Comparison of ENCODE assay signal across 14 cellular contexts in the genomic region with DNA sequence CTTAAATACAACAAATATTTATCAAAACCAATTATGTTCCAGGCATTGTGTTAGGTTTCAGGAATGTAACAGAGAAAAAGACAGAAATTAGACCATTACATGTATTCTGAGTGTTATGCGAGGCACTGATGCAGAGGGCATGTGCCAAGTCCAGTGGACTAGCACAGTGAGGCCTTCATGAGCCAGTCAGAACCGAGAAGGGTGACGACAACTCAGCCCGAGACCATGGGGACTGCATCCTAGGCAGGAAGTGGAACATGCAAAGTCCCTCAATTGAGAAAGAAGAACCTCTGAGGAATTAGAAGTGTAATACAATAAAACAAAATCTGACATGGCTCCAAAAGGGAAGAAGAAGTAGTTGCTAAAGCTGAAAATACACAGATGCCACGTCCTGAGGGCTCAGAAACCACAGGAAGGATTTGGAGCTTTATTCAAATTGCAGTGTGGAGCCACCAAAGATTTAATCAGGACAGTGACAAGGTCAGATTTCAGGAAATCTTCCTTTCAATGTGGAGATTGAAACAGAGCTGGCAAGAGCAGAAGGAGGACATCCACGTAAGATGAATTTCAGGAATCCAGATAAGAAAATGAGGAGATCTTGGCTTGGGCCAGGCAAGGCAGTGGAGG.
DNase-seq lines count a peak whose midpoint lies in the region; ATAC-seq and TF ChIP-seq lines count a peak whose summit lies in the region.
"Had no signal": no experiment of that assay in that cellular context is flagged by ENCODE, and none has a peak within 500 bp of the region (broad histone marks: within the 10 kb centered on the region; RNA-seq: fewer than 3 reads in every experiment).

No MANE protein-coding gene starts in this region.

- TF ChIP-seq POLR2A in heart left ventricle (IDR thresholded peaks at IDR 0.05) = no peak

- H3K4me3 Mint-ChIP-seq in stimulated activated naive B cell treated with anti-CD40 and anti-IgM and Interleukin-4, amounts not matched to agents 10 μg/mL and 1 μg/mL and 100 μg/mL, for 72 hours = no peak overlapping the region

- DNase-seq in Ammon's horn (ENCODE audit: low spot score) (peak; percentile 12), heart left ventricle (peak in 2 of 5 donors; percentile 36 to 70), HUDEP-2 (lab: John Stamatoyannopoulos, UW; ENCODE audit: unreplicated experiment in 76 of 76) (no peak), NK-92 (lab: John Stamatoyannopoulos, UW; ENCODE audit: unreplicated experiment) (no peak), PC-3 (no peak)
- DNase-seq in stimulated activated naive B cell treated with anti-CD40 and anti-IgM and Interleukin-4, amounts not matched to agents 10 μg/mL and 1 μg/mL and 100 μg/mL, for 72 hours = no peak
- DNase-seq: activated effector memory CD4-positive, alpha-beta T cell treated with anti-CD3 and anti-CD28 coated beads, Interleukin-2, amount 50 U/mL, for 16 hours; midbrain; NCI-H2029 treated with DMSO at 0.1 percent for 48 hours; ovary; transverse colon had no signal

- H3K4me3 ChIP-seq in heart left ventricle (no peak overlapping the region), PC-3 (ENCODE audit: low read length) (no peak overlapping the region)
- H3K4me3 ChIP-seq: ovary, transverse colon had no signal

- H3K4me2 ChIP-seq in PC-3 (ENCODE audit: low read length) = no peak overlapping the region

- H3K27ac Mint-ChIP-seq in stimulated activated naive B cell treated with anti-CD40 and anti-IgM and Interleukin-4, amounts not matched to agents 10 μg/mL and 1 μg/mL and 100 μg/mL, for 72 hours = no peak overlapping the region

- H3K36me3 ChIP-seq in heart left ventricle = no peaks in the 10 kb centered on the region
- H3K36me3 ChIP-seq in PC-3 (ENCODE audit: low read depth, low read length) = no peaks in the 10 kb centered on the region
- H3K36me3 ChIP-seq: ovary, transverse colon had no signal

- no peak overlapping the region for H2AFZ ChIP-seq in PC-3 (ENCODE audit: low read length)

- H3K27ac ChIP-seq in heart left ventricle (peak overlapping the region in 3 of 12 donors; percentile 1 to 32 (median 8)), PC-3 (ENCODE audit: low read length) (no peak overlapping the region)
- H3K27ac ChIP-seq: HL-60, ovary, transverse colon had no signal

- peaks cover 0 to 9% of the 10 kb centered on the region in 2 donors for H3K27me3 Mint-ChIP-seq in stimulated activated naive B cell treated with anti-CD40 and anti-IgM and Interleukin-4, amounts not matched to agents 10 μg/mL and 1 μg/mL and 100 μg/mL, for 72 hours

- H3K36me3 Mint-ChIP-seq in stimulated activated naive B cell treated with anti-CD40 and anti-IgM and Interleukin-4, amounts not matched to agents 10 μg/mL and 1 μg/mL and 100 μg/mL, for 72 hours = no peaks in the 10 kb centered on the region

- H3F3A ChIP-seq in PC-3 (ENCODE audit: low read length, unreplicated experiment) = no peaks in the 10 kb centered on the region

- H3K9me3 ChIP-seq in heart left ventricle = peaks cover 0 to 7% (median 0%) of the 10 kb centered on the region in 12 donors
- no peaks in the 10 kb centered on the region for H3K9me3 ChIP-seq in PC-3 (ENCODE audit: low read length)
- H3K9me3 ChIP-seq: ovary, transverse colon had no signal

- intact Hi-C loops in heart left ventricle (cut with DNase I) (no loop called here), PC-3 (cut with micrococcal nuclease) (no loop called here)

- ATAC-seq in GM19397 (IDR thresholded peaks at IDR 0.05; ENCODE audit: unreplicated experiment) = peak; percentile 57
- ATAC-seq in HG03342 (IDR thresholded peaks at IDR 0.05; ENCODE audit: unreplicated experiment) = peak; percentile 64
- ATAC-seq in heart left ventricle = peak in 3 of 4 donors; percentile 54 to 82 (median 71)
- no peak for ATAC-seq in stimulated activated naive B cell treated with anti-CD40 and anti-IgM and Interleukin-4, amounts not matched to agents 10 μg/mL and 1 μg/mL and 100 μg/mL, for 72 hours (replicated peaks)
- no peak for ATAC-seq in PC-3

- no peaks in the 10 kb centered on the region for H4K20me1 ChIP-seq in PC-3 (ENCODE audit: low read length)

- POLR2A ChIA-PET in PC-3 (lab: Charles Lee; ENCODE audit: unreplicated experiment) = no interaction called here

- WGBS in heart left ventricle, 4 donors = 44 to 55% (median 46%) methylated on average over 6 of the region's 6 CpGs

- H3K4me1 ChIP-seq in heart left ventricle = peaks cover 0 to 15% (median 0%) of the 10 kb centered on the region in 12 donors
- peaks cover 20% of the 10 kb centered on the region; the same call in 1 of the 2 replicates for H3K4me1 ChIP-seq in PC-3 (ENCODE audit: insufficient read depth, low read length)
- H3K4me1 ChIP-seq: transverse colon had no signal

- CTCF ChIA-PET in PC-3 (lab: Charles Lee) = no interaction called here

- no peaks in the 10 kb centered on the region for H3K4me1 Mint-ChIP-seq in stimulated activated naive B cell treated with anti-CD40 and anti-IgM and Interleukin-4, amounts not matched to agents 10 μg/mL and 1 μg/mL and 100 μg/mL, for 72 hours

- BruUV-seq in PC-3 (replicated peaks; lab: Mats Ljungman, UMichigan) = no TSS peak

- H3K79me2 ChIP-seq in PC-3 (ENCODE audit: low read length) = peaks cover 3% of the 10 kb centered on the region

- H3K9me3 Mint-ChIP-seq in stimulated activated naive B cell treated with anti-CD40 and anti-IgM and Interleukin-4, amounts not matched to agents 10 μg/mL and 1 μg/mL and 100 μg/mL, for 72 hours = peaks cover 0 to 2% of the 10 kb centered on the region in 2 donors

- TF ChIP-seq CTCF in heart left ventricle (IDR thresholded peaks at IDR 0.05) (no peak), PC-3 (conservative IDR thresholded peaks at IDR 0.05; ENCODE audit: low read depth, low read length) (no peak)

- peaks cover 0 to 17% (median 0%) of the 10 kb centered on the region in 9 donors for H3K27me3 ChIP-seq in heart left ventricle
- H3K27me3 ChIP-seq in PC-3 (ENCODE audit: low read length) = no peaks in the 10 kb centered on the region
- H3K27me3 ChIP-seq: ovary, transverse colon had no signal

- no peaks in the 10 kb centered on the region for H3K9me2 ChIP-seq in PC-3 (replicated peaks; ENCODE audit: low read length)

- H3K9ac ChIP-seq in PC-3 (ENCODE audit: low read length) = no peak overlapping the region

Comparison
In these comparisons a context has a peak if more than half of its experiments do, and no peak if none do; other contexts are left out.
1. ATAC-seq: peak in GM19397 (single experiment), HG03342 (single experiment) and heart left ventricle (3 of 4); none in stimulated activated naive B cell treated with anti-CD40 and anti-IgM and Interleukin-4, amounts not matched to agents 10 μg/mL and 1 μg/mL and 100 μg/mL, for 72 hours (0 of 2) and PC-3 (single experiment).